ENCODE assay signal across 1 cellular context in genomic region chr2:45649855-45650806, GRCh38.
A peak's percentile ranks its signal among the peaks of the same experiment; 100 is the strongest.
TF ChIP-seq lines count a peak whose summit lies in the region.

No MANE protein-coding gene starts in this region.

TF ChIP-seq in HepG2, 621 proteins besides CTCF, POLR2A, EP300 and RAD21 (continued from another document and continues in another):
- TF ChIP-seq, protein P1, sequence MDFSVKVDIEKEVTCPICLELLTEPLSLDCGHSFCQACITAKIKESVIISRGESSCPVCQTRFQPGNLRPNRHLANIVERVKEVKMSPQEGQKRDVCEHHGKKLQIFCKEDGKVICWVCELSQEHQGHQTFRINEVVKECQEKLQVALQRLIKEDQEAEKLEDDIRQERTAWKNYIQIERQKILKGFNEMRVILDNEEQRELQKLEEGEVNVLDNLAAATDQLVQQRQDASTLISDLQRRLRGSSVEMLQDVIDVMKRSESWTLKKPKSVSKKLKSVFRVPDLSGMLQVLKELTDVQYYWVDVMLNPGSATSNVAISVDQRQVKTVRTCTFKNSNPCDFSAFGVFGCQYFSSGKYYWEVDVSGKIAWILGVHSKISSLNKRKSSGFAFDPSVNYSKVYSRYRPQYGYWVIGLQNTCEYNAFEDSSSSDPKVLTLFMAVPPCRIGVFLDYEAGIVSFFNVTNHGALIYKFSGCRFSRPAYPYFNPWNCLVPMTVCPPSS (IDR thresholded peaks at IDR 0.05) = no peak
- TF ChIP-seq FOXM1 (CRISPR knock-in tag; IDR thresholded peaks at IDR 0.05) (no peak), HNF4G (IDR thresholded peaks at IDR 0.05; ENCODE audit: borderline replicate concordance, low read depth, low read length) (peak; percentile 59; the same call in 1 of the 2 replicates), HNF4G (CRISPR knock-in tag; IDR thresholded peaks at IDR 0.05; ENCODE audit: borderline replicate concordance, low read depth) (no peak), MIER2 (CRISPR knock-in tag; IDR thresholded peaks at IDR 0.05) (0 out of 2 replicates have a peak, but pooled peaks have one; percentile 30), ZFP37 (CRISPR knock-in tag; IDR thresholded peaks at IDR 0.05; ENCODE audit: borderline replicate concordance) (no peak), FOXA3 (CRISPR knock-in tag; IDR thresholded peaks at IDR 0.05) (no peak; the same call in 1 of the 2 replicates), RORA (CRISPR knock-in tag; IDR thresholded peaks at IDR 0.05) (no peak), SALL1 (CRISPR knock-in tag; IDR thresholded peaks at IDR 0.05) (peak; percentile 73), ZNF24 (IDR thresholded peaks at IDR 0.05) (no peak), ZNF17 (CRISPR knock-in tag; IDR thresholded peaks at IDR 0.05) (no peak), ELF4 (CRISPR knock-in tag; IDR thresholded peaks at IDR 0.05; ENCODE audit: borderline replicate concordance) (no peak), POLR2AphosphoS5 (IDR thresholded peaks at IDR 0.05; ENCODE audit: low read depth, low read length) (0 out of 2 replicates have a peak, but pooled peaks have one; percentile 35), GABPB1 (CRISPR knock-in tag; IDR thresholded peaks at IDR 0.05) (peak; percentile 61; the same call in 1 of the 2 replicates), ZSCAN29 (CRISPR knock-in tag; conservative IDR thresholded peaks at IDR 0.05) (0 out of 2 replicates have a peak, but pooled peaks have one; percentile 44), RAD51 (IDR thresholded peaks at IDR 0.05; ENCODE audit: borderline replicate concordance) (0 out of 2 replicates have a peak, but pooled peaks have one; percentile 56), ASH2L (IDR thresholded peaks at IDR 0.05; ENCODE audit: insufficient read length, low read depth, low read length) (peak; percentile 5), ZNF766 (CRISPR knock-in tag; IDR thresholded peaks at IDR 0.05; ENCODE audit: borderline replicate concordance) (no peak), MTF2 (CRISPR knock-in tag; IDR thresholded peaks at IDR 0.05; ENCODE audit: borderline replicate concordance) (peak; percentile 56; the same call in 1 of the 2 replicates), ZNF841 (CRISPR knock-in tag; IDR thresholded peaks at IDR 0.05; ENCODE audit: borderline replicate concordance) (peak; percentile 20; the same call in 1 of the 2 replicates), TARDBP (CRISPR knock-in tag; IDR thresholded peaks at IDR 0.05) (0 out of 2 replicates have a peak, but pooled peaks have one; percentile 27), MAFK (conservative IDR thresholded peaks at IDR 0.05 in 1 of 2, IDR thresholded peaks at IDR 0.05 in 1 of 2; ENCODE audit: low read length in 2 of 2) (no peak), ZC3H13 (CRISPR knock-in tag; IDR thresholded peaks at IDR 0.05) (0 out of 2 replicates have a peak, but pooled peaks have one; percentile 2), SNAPC2 (CRISPR knock-in tag; IDR thresholded peaks at IDR 0.05) (no peak), ZNF878 (CRISPR knock-in tag; IDR thresholded peaks at IDR 0.05) (no peak), FLYWCH1 (CRISPR knock-in tag; IDR thresholded peaks at IDR 0.05) (no peak), NFYB (CRISPR knock-in tag; IDR thresholded peaks at IDR 0.05) (0 out of 2 replicates have a peak, but pooled peaks have one; percentile 17), ZNF580 (CRISPR knock-in tag; IDR thresholded peaks at IDR 0.05; ENCODE audit: borderline replicate concordance, low read depth) (no peak), ZBTB40 (IDR thresholded peaks at IDR 0.05) (no peak), ZBTB40 (CRISPR knock-in tag; IDR thresholded peaks at IDR 0.05) (no peak), ZNF788 (CRISPR knock-in tag; IDR thresholded peaks at IDR 0.05; ENCODE audit: borderline replicate concordance) (peak; percentile 72; the same call in 1 of the 2 replicates), THAP11 (CRISPR knock-in tag; IDR thresholded peaks at IDR 0.05) (peak; percentile 16; the same call in 1 of the 2 replicates), MAF1 (CRISPR knock-in tag; IDR thresholded peaks at IDR 0.05; ENCODE audit: borderline replicate concordance) (no peak), SAP130 (CRISPR knock-in tag; IDR thresholded peaks at IDR 0.05; ENCODE audit: low read depth) (peak; percentile 80), FOXA1 (IDR thresholded peaks at IDR 0.05) (no peak), FOXA1 (CRISPR knock-in tag; IDR thresholded peaks at IDR 0.05) (no peak), PCBP2 (optimal IDR thresholded peaks at IDR 0.05; ENCODE audit: low read depth, low read length, poor library complexity, severe bottlenecking) (no peak), NR3C1 (CRISPR knock-in tag; IDR thresholded peaks at IDR 0.05) (no peak), ZKSCAN5 (CRISPR knock-in tag; IDR thresholded peaks at IDR 0.05) (no peak), MTA1 (CRISPR knock-in tag; IDR thresholded peaks at IDR 0.05; ENCODE audit: borderline replicate concordance) (peak; percentile 29; the same call in 1 of the 2 replicates), MED8 (CRISPR knock-in tag; IDR thresholded peaks at IDR 0.05; ENCODE audit: insufficient replicate concordance) (no peak), ZNF510 (CRISPR knock-in tag; IDR thresholded peaks at IDR 0.05; ENCODE audit: low read depth) (no peak), MYC (CRISPR knock-in tag; IDR thresholded peaks at IDR 0.05; ENCODE audit: borderline replicate concordance) (peak; percentile 34; the same call in 1 of the 2 replicates), ZNF335 (CRISPR knock-in tag; IDR thresholded peaks at IDR 0.05) (no peak; the same call in 1 of the 2 replicates), HOXD1 (CRISPR knock-in tag; IDR thresholded peaks at IDR 0.05) (no peak), RNF2 (conservative IDR thresholded peaks at IDR 0.05; ENCODE audit: low read depth) (no peak), NCOA5 (CRISPR knock-in tag; IDR thresholded peaks at IDR 0.05) (no peak)
- TF ChIP-seq, protein P2, sequence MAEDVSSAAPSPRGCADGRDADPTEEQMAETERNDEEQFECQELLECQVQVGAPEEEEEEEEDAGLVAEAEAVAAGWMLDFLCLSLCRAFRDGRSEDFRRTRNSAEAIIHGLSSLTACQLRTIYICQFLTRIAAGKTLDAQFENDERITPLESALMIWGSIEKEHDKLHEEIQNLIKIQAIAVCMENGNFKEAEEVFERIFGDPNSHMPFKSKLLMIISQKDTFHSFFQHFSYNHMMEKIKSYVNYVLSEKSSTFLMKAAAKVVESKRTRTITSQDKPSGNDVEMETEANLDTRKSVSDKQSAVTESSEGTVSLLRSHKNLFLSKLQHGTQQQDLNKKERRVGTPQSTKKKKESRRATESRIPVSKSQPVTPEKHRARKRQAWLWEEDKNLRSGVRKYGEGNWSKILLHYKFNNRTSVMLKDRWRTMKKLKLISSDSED (CRISPR knock-in tag; IDR thresholded peaks at IDR 0.05) = no peak
- TF ChIP-seq, protein P3, sequence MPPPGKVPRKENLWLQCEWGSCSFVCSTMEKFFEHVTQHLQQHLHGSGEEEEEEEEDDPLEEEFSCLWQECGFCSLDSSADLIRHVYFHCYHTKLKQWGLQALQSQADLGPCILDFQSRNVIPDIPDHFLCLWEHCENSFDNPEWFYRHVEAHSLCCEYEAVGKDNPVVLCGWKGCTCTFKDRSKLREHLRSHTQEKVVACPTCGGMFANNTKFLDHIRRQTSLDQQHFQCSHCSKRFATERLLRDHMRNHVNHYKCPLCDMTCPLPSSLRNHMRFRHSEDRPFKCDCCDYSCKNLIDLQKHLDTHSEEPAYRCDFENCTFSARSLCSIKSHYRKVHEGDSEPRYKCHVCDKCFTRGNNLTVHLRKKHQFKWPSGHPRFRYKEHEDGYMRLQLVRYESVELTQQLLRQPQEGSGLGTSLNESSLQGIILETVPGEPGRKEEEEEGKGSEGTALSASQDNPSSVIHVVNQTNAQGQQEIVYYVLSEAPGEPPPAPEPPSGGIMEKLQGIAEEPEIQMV (CRISPR knock-in tag; IDR thresholded peaks at IDR 0.05; ENCODE audit: low read depth) = no peak
- TF ChIP-seq, protein P4, sequence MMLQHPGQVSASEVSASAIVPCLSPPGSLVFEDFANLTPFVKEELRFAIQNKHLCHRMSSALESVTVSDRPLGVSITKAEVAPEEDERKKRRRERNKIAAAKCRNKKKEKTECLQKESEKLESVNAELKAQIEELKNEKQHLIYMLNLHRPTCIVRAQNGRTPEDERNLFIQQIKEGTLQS (CRISPR knock-in tag; IDR thresholded peaks at IDR 0.05) = no peak
- TF ChIP-seq, protein P5, sequence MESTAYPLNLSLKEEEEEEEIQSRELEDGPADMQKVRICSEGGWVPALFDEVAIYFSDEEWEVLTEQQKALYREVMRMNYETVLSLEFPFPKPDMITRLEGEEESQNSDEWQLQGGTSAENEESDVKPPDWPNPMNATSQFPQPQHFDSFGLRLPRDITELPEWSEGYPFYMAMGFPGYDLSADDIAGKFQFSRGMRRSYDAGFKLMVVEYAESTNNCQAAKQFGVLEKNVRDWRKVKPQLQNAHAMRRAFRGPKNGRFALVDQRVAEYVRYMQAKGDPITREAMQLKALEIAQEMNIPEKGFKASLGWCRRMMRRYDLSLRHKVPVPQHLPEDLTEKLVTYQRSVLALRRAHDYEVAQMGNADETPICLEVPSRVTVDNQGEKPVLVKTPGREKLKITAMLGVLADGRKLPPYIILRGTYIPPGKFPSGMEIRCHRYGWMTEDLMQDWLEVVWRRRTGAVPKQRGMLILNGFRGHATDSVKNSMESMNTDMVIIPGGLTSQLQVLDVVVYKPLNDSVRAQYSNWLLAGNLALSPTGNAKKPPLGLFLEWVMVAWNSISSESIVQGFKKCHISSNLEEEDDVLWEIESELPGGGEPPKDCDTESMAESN (CRISPR knock-in tag; conservative IDR thresholded peaks at IDR 0.05) = peak; percentile 30; the same call in 1 of the 2 replicates
- TF ChIP-seq, protein P6, sequence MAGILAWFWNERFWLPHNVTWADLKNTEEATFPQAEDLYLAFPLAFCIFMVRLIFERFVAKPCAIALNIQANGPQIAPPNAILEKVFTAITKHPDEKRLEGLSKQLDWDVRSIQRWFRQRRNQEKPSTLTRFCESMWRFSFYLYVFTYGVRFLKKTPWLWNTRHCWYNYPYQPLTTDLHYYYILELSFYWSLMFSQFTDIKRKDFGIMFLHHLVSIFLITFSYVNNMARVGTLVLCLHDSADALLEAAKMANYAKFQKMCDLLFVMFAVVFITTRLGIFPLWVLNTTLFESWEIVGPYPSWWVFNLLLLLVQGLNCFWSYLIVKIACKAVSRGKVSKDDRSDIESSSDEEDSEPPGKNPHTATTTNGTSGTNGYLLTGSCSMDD (CRISPR knock-in tag; IDR thresholded peaks at IDR 0.05) = no peak
- TF ChIP-seq, protein P7, sequence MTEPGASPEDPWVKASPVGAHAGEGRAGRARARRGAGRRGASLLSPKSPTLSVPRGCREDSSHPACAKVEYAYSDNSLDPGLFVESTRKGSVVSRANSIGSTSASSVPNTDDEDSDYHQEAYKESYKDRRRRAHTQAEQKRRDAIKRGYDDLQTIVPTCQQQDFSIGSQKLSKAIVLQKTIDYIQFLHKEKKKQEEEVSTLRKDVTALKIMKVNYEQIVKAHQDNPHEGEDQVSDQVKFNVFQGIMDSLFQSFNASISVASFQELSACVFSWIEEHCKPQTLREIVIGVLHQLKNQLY (CRISPR knock-in tag; IDR thresholded peaks at IDR 0.05) = no peak
